Comparison of ENCODE assay signal across 14 cellular contexts in genomic region chr1:89060091-89060490, GRCh38.
"Had no signal": no experiment of that assay in that cellular context is flagged by ENCODE, and none has a peak within 500 bp of the region (broad histone marks: within the 10 kb centered on the region; RNA-seq: fewer than 3 reads in every experiment).

No MANE protein-coding gene starts in this region.

- H3K27ac Mint-ChIP-seq: activated CD4-positive, alpha-beta T cell treated with anti-CD3 and anti-CD28 coated beads for 36 hours; brain had no signal

- H3K9me3 Mint-ChIP-seq: brain; central memory CD8-positive, alpha-beta T cell had no signal

- DNase-seq: activated CD4-positive, alpha-beta T cell treated with anti-CD3 and anti-CD28 coated beads for 36 hours; activated effector memory CD4-positive, alpha-beta T cell treated with anti-CD3 and anti-CD28 coated beads, Interleukin-2, amount 50 U/mL, for 16 hours; adrenal gland; cortex of kidney; effector CD8-positive, alpha-beta T cell; kidney; mesendoderm; pancreas; stimulated activated CD4-positive, alpha-beta T cell treated with anti-CD3 and anti-CD28 coated beads, Interleukin-4, amount 100 ng/mL, for 1 hour; stimulated activated CD8-positive, alpha-beta memory T cell treated with anti-CD3 and anti-CD28 coated beads, Interleukin-4, amount 100 ng/mL, for 48 hours; stomach; T-helper 9 cell had no signal

- H3K27me3 Mint-ChIP-seq: activated CD4-positive, alpha-beta T cell treated with anti-CD3 and anti-CD28 coated beads for 36 hours; central memory CD8-positive, alpha-beta T cell had no signal

- H3K36me3 Mint-ChIP-seq: brain had no signal

- ATAC-seq: activated CD4-positive, alpha-beta T cell treated with anti-CD3 and anti-CD28 coated beads for 36 hours; pancreas had no signal

- H3K4me3 Mint-ChIP-seq: brain had no signal
